ENCODE assay signal across 8 cellular contexts in the genomic region with DNA sequence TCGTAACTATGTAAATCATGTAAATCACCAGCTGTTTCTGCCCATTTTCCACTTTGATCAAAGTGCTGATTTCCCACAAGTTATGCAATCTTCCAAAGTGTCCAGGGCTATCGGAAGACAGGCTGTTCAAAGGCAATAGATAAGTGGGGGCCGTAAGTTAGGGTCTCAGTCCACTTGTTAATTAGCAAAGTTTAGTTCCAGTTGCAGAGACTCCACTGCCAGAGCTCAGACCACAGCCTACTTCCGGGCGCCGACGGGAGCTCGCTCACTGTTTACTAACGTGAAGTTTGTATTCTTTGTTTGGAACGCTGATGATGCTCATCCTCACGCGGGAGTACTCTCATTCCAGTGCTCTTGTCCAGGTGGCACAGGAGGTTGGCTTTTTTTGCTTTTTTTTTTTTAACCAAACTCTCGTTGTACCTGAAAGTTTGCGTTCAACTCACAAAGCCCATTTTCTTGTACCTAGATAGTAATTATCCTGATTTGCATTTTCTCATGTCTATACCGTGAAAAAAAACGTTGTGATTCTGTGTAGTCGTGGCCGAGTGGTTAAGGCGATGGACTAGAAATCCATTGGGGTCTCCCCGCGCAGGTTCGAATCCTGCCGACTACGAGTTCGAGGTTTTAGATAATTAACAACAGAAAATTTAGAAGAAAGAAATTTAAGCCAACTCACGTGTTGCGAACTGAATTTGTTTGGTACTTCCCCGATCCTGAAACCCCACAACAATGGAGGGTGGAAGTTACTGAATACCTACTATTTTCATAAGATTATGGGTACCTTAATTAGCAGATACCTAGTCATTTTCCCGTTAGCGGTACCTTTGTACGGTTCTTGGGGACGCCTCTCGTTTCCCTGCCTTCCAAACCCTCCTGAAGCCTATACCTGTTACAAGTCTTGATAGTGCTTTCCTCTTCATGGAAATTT.
DNase-seq lines count a peak whose midpoint lies in the region; ATAC-seq and TF ChIP-seq lines count a peak whose summit lies in the region.

No MANE protein-coding gene starts in this region.

- DNase-seq in DND-41 = peak; percentile 84
- peak; percentile 75 for DNase-seq in HCEC 1CT
- peak; percentile 88 for DNase-seq in NCI-H1105 treated with DMSO at 0.1 percent for 48 hours (lab: John Stamatoyannopoulos, UW)
- peak; percentile 44 for DNase-seq in T-helper 9 cell
- peak; percentile 68 for DNase-seq in astrocyte of the hippocampus (ENCODE audit: low read depth, low spot score)
- peak; percentile 77 for DNase-seq in stimulated activated CD4-positive, alpha-beta T cell treated with anti-CD3 and anti-CD28 coated beads, Interleukin-12 subunit alpha, Interleukin-12 subunit beta, amount 100 ng/mL, for 4 hours
- DNase-seq in RWPE1 (ENCODE audit: low spot score) = no peak

- CTCF ChIA-PET in RWPE1 (lab: Yijun Ruan, JAX) = interaction anchor here (0.7 kb wide), 1 partner anchor 86 kb away, joined by 3 read pairs; no protein-coding TSS in a partner anchor

- H3K9ac ChIP-seq in DND-41 (ENCODE audit: low read depth, low read length) (peak overlapping the region; percentile 54), iPS-20b (ENCODE audit: low read depth, low read length) (peak overlapping the region; percentile 81; the same call in 1 of the 2 replicates)

- H4K20me1 ChIP-seq in DND-41 (ENCODE audit: insufficient read depth, low read length) = no peaks in the 10 kb centered on the region

- H3K27ac ChIP-seq in DND-41 (ENCODE audit: low read length) = peak overlapping the region; percentile 74
- H3K27ac ChIP-seq in iPS-20b (ENCODE audit: low read length) = no peak overlapping the region
- no peak overlapping the region for H3K27ac ChIP-seq in RWPE1

- H3K9me3 ChIP-seq in DND-41 (ENCODE audit: insufficient read depth, low read length, severe bottlenecking) = no peaks in the 10 kb centered on the region
- H3K9me3 ChIP-seq in iPS-20b (ENCODE audit: insufficient read depth, low read depth, low read length) = no peaks in the 10 kb centered on the region

- TF ChIP-seq CTCF in DND-41 (IDR thresholded peaks at IDR 0.05; ENCODE audit: borderline replicate concordance, extremely low read depth, low read length, poor library complexity, severe bottlenecking) = no peak
- TF ChIP-seq CTCF in RWPE1 (conservative IDR thresholded peaks at IDR 0.05; ENCODE audit: low read depth) = no peak

- H3K27me3 ChIP-seq in DND-41 (ENCODE audit: insufficient read depth, low read length, poor library complexity) (peaks cover 4% of the 10 kb centered on the region), iPS-20b (ENCODE audit: insufficient read depth, low read length) (peaks cover 7% of the 10 kb centered on the region; the same call in 1 of the 2 replicates)

- ATAC-seq in DND-41 (ENCODE audit: insufficient read depth, low read depth) = peak; percentile 80

- peak overlapping the region; percentile 84 for H3K4me2 ChIP-seq in DND-41 (ENCODE audit: insufficient read depth, low read length)

- H3K4me1 ChIP-seq in DND-41 (ENCODE audit: insufficient read depth, low read length) (peaks cover 31% of the 10 kb centered on the region), iPS-20b (ENCODE audit: insufficient read depth, low read length) (peaks cover 4% of the 10 kb centered on the region; the same call in 1 of the 2 replicates)

- H2AFZ ChIP-seq in DND-41 (ENCODE audit: low read depth, low read length) = peak overlapping the region; percentile 92

- POLR2A ChIA-PET in RWPE1 (lab: Yijun Ruan, JAX; ENCODE audit: low non-redundant PET) = interaction anchor here (0.7 kb wide), 1 partner anchor 25 kb away, joined by 4 read pairs; no protein-coding TSS in a partner anchor

- H3K36me3 ChIP-seq in DND-41 (ENCODE audit: insufficient read depth, low read length) (no peaks in the 10 kb centered on the region), iPS-20b (ENCODE audit: insufficient read depth, low read depth, low read length) (no peaks in the 10 kb centered on the region)

- H3K79me2 ChIP-seq in DND-41 (ENCODE audit: insufficient read depth, low read length) = no peaks in the 10 kb centered on the region

- H3K4me3 ChIP-seq in DND-41 (ENCODE audit: low read depth in 1 of 2, low read length in 2 of 2) (peak overlapping the region; percentile 42 to 64; a peak in 3 of 4 replicates), iPS-20b (ENCODE audit: low read length) (peak overlapping the region; percentile 92)
